Comparison of ENCODE assay signal across 8 cellular contexts in genomic region chr21:34351786-34352241, GRCh38. TPM values are rescaled to one million over a fixed set of nuclear protein-coding genes. Genes with fewer than 3 reads are reported as not detected.
DNase-seq lines count a peak whose midpoint lies in the region; ATAC-seq and TF ChIP-seq lines count a peak whose summit lies in the region.

No MANE protein-coding gene starts in this region.

- no peak for TF ChIP-seq POLR2A in lower leg skin (IDR thresholded peaks at IDR 0.05)

- intact Hi-C loops in Right ventricle myocardium inferior (cut with DNase I) (loop anchor here (2.0 kb wide), 2 partner anchors 279 to 427 kb away; partner anchors contain the start of genes MRPS6 and SLC5A3), cardiac septum (cut with DNase I) (loop anchor here (2.0 kb wide), 1 partner anchor 149 kb away; no protein-coding TSS in a partner anchor), lower leg skin (cut with DNase I; ENCODE audit: low total_unique reads) (no loop called here)

- H3K36me3 Mint-ChIP-seq in WTC11: 0 out of 2 replicates have a peak, but pooled peaks cover 3% of the 10 kb centered on the region

- H3K4me3 ChIP-seq in foreskin fibroblast (ENCODE audit: low read depth in 1 of 2, low read length in 2 of 2) (no peak overlapping the region), lower leg skin (ENCODE audit: low read depth, poor library complexity, severe bottlenecking) (no peak overlapping the region)

- POLR2A ChIA-PET in WTC11 (lab: Charles Lee): no interaction called here

- H3K4me1 Mint-ChIP-seq in WTC11: peaks cover 7% of the 10 kb centered on the region; the same call in 1 of the 2 replicates

- peaks cover 6% of the 10 kb centered on the region for H3K27me3 Mint-ChIP-seq in WTC11 (ENCODE audit: low read depth)

- CTCF ChIA-PET in WTC11 (lab: Charles Lee): no interaction called here

- H3K9me3 Mint-ChIP-seq in WTC11: peaks cover 8% of the 10 kb centered on the region; the same call in 1 of the 2 replicates

- no peak overlapping the region for H3K4me3 Mint-ChIP-seq in WTC11

- 33 to 46% methylated on average over 6 of the region's 6 CpGs for WGBS in lower leg skin, 2 donors

- ATAC-seq in Right ventricle myocardium inferior (peak; percentile 80), HG02759 (IDR thresholded peaks at IDR 0.05; ENCODE audit: unreplicated experiment) (peak; percentile 63), WTC11 (peak; percentile 87)

- TF ChIP-seq CTCF in WTC11 (IDR thresholded peaks at IDR 0.05) (peak; percentile 27; the same call in 1 of the 2 replicates), foreskin fibroblast (IDR thresholded peaks at IDR 0.05; ENCODE audit: low read depth, low read length) (peak; percentile 54), lower leg skin (IDR thresholded peaks at IDR 0.05) (no peak)

- no peak overlapping the region for H3K27ac Mint-ChIP-seq in WTC11

- DNase-seq in Right ventricle myocardium inferior (ENCODE audit: missing footprints) (no peak), cardiac septum (ENCODE audit: low spot score) (no peak), NCI-H2171 (lab: John Stamatoyannopoulos, UW) (peak; percentile 24), WTC11 (ENCODE audit: low spot score) (no peak), foreskin fibroblast (peak in 1 of 2 donors; percentile 66), nucleus accumbens (lab: John Stamatoyannopoulos, UW) (peak in 39 of 56 donors; percentile 8 to 64 (median 31)), lower leg skin (ENCODE audit: low spot score in 2 of 2) (no peak)

TF ChIP-seq in WTC11, 78 proteins besides CTCF, POLR2A, EP300 and RAD21:
- TF ChIP-seq ZNF423 (CRISPR knock-in tag; IDR thresholded peaks at IDR 0.05): peak; percentile 29; the same call in 1 of the 2 replicates
- TF ChIP-seq EMX1 (CRISPR knock-in tag; IDR thresholded peaks at IDR 0.05): no peak
- no peak for TF ChIP-seq E2F4 (CRISPR knock-in tag; IDR thresholded peaks at IDR 0.05; ENCODE audit: borderline replicate concordance, low read depth)
- no peak for TF ChIP-seq SMAD4 (CRISPR knock-in tag; IDR thresholded peaks at IDR 0.05)
- no peak for TF ChIP-seq ETV6 (CRISPR knock-in tag; IDR thresholded peaks at IDR 0.05)

RNA-seq across cellular contexts. Expression of gene KCNE2, which starts 12.0 kb away (rescaled TPM):
- not detected for total RNA-seq in Right ventricle myocardium inferior
- total RNA-seq in cardiac septum: 0.22 TPM
- 0.23 to 0.62 TPM (median 0.44 TPM) in 3 replicates for total RNA-seq in WTC11 (2021)
- total RNA-seq in lower leg skin: not detected

RNA-seq across cellular contexts. Expression of gene SMIM11, which starts 23.5 kb away (rescaled TPM):
- total RNA-seq in Right ventricle myocardium inferior: 15.6 TPM
- 23.8 TPM for total RNA-seq in cardiac septum
- 1.4 to 17.3 TPM (median 2.8 TPM) in 3 replicates for total RNA-seq in WTC11 (2021)
- total RNA-seq in lower leg skin: 1 to 10 TPM in 3 of 4 donors, under 1 TPM in 1; 0.34 to 7.7 (median 4.7) TPM

Comparison
In these comparisons a context has a peak if more than half of its experiments do, and no peak if none do; other contexts are left out.
1. DNase-seq: peak in NCI-H2171 (single experiment) and nucleus accumbens (39 of 56); none in Right ventricle myocardium inferior (single experiment), cardiac septum (single experiment), WTC11 (single experiment) and lower leg skin (0 of 2).
2. CTCF ChIP-seq: peak in WTC11 (single experiment) and foreskin fibroblast (single experiment); none in lower leg skin (0 of 3).
3. Peak in every context shown above with its lines, with median percentiles within 50 percentile points of each other: ATAC-seq.